18 cellular contexts compared by ENCODE assay signal in genomic region chr1:187326554-187326953, GRCh38.
DNase-seq lines count a peak whose midpoint lies in the region; ATAC-seq and TF ChIP-seq lines count a peak whose summit lies in the region.
"Had no signal": no experiment of that assay in that cellular context is flagged by ENCODE, and none has a peak within 500 bp of the region (broad histone marks: within the 10 kb centered on the region; RNA-seq: fewer than 3 reads in every experiment).

No MANE protein-coding gene starts in this region.

- no peak overlapping the region for H3K9ac ChIP-seq in mesenchymal stem cell (ENCODE audit: low read length)
- H3K9ac ChIP-seq: BLaER1 treated with 17β-estradiol and CSF1 and Interleukin-3, amounts not matched to agents 10 nM and 100 nM had no signal

- POLR2A ChIA-PET in AG04450 (lab: Yijun Ruan, JAX) (no interaction called here), HEK293T (lab: Yijun Ruan, JAX) (no interaction called here)

- no peak overlapping the region for H2AK5ac ChIP-seq in mesenchymal stem cell (ENCODE audit: low read length, severe bottlenecking)

- TF ChIP-seq CTCF in AG04450 (IDR thresholded peaks at IDR 0.05; ENCODE audit: low read depth, low read length) (no peak), upper lobe of left lung (IDR thresholded peaks at IDR 0.05) (no peak)

- H3K27me3 Mint-ChIP-seq in activated T-helper 1 cell treated with anti-CD3 and anti-CD28 coated beads, Interleukin-12 subunit alpha, Interleukin-12 subunit beta, Interleukin-2, Interleukin-4 antibody, amounts not matched to agents 30 ng/mL and 10 ng/mL and 1 ng/mL, durations not matched to agents 14 hours and 24 hours and 36 hours (ENCODE audit: insufficient read depth): no peaks in the 10 kb centered on the region
- H3K27me3 Mint-ChIP-seq: B cell, IgD-negative memory B cell had no signal

- H3K27me3 ChIP-seq in AG04450 (ENCODE audit: control insufficient read depth, insufficient read depth, low read length) (no peaks in the 10 kb centered on the region), mesenchymal stem cell (ENCODE audit: control insufficient read depth in 1 of 2, insufficient read depth in 1 of 2, low read length in 2 of 2) (no peaks in the 10 kb centered on the region), upper lobe of left lung (no peaks in the 10 kb centered on the region)
- H3K27me3 ChIP-seq: BLaER1 treated with 17β-estradiol and CSF1 and Interleukin-3, amounts not matched to agents 10 nM and 100 nM had no signal

- H2AFZ ChIP-seq in mesenchymal stem cell (ENCODE audit: low read depth, low read length): no peak overlapping the region
- H2AFZ ChIP-seq: GM23338 had no signal

- no peak overlapping the region for H3K14ac ChIP-seq in mesenchymal stem cell (ENCODE audit: low read length in 2 of 2)

- H3K4me3 ChIP-seq in AG04450 (ENCODE audit: low read depth, low read length): no peak overlapping the region
- no peak overlapping the region for H3K4me3 ChIP-seq in mesenchymal stem cell (ENCODE audit: insufficient read depth in 1 of 2, low read depth in 1 of 2, low read length in 2 of 2)
- no peak overlapping the region for H3K4me3 ChIP-seq in upper lobe of left lung
- H3K4me3 ChIP-seq: BLaER1 treated with 17β-estradiol and CSF1 and Interleukin-3, amounts not matched to agents 10 nM and 100 nM; GM23338 had no signal

- H2BK120ac ChIP-seq in mesenchymal stem cell (ENCODE audit: low read depth, low read length): no peak overlapping the region

- H3K9me3 Mint-ChIP-seq in activated T-helper 1 cell treated with anti-CD3 and anti-CD28 coated beads, Interleukin-12 subunit alpha, Interleukin-12 subunit beta, Interleukin-2, Interleukin-4 antibody, amounts not matched to agents 30 ng/mL and 10 ng/mL and 1 ng/mL, durations not matched to agents 14 hours and 24 hours and 36 hours: no peaks in the 10 kb centered on the region
- H3K9me3 Mint-ChIP-seq: GM23338, IgD-negative memory B cell had no signal

- TF ChIP-seq POLR2A in upper lobe of left lung (IDR thresholded peaks at IDR 0.05): no peak

- no peak overlapping the region for H3K4ac ChIP-seq in mesenchymal stem cell (ENCODE audit: low read depth in 1 of 2, low read length in 2 of 2)

- intact Hi-C loops in activated T-helper 1 cell treated with anti-CD3 and anti-CD28 coated beads, Interleukin-12 subunit alpha, Interleukin-12 subunit beta, Interleukin-2, Interleukin-4 antibody, amounts not matched to agents 30 ng/mL and 10 ng/mL and 1 ng/mL, durations not matched to agents 14 hours and 24 hours and 36 hours (cut with micrococcal nuclease): no loop called here

- H3K9me3 ChIP-seq in AG04450 (ENCODE audit: control insufficient read depth, insufficient read depth, low read length): no peaks in the 10 kb centered on the region
- H3K9me3 ChIP-seq in mesenchymal stem cell (ENCODE audit: control insufficient read depth, low read length): no peaks in the 10 kb centered on the region
- no peaks in the 10 kb centered on the region for H3K9me3 ChIP-seq in upper lobe of left lung
- H3K9me3 ChIP-seq: BLaER1 treated with 17β-estradiol and CSF1 and Interleukin-3, amounts not matched to agents 10 nM and 100 nM had no signal

- H3K27ac Mint-ChIP-seq in activated T-helper 1 cell treated with anti-CD3 and anti-CD28 coated beads, Interleukin-12 subunit alpha, Interleukin-12 subunit beta, Interleukin-2, Interleukin-4 antibody, amounts not matched to agents 30 ng/mL and 10 ng/mL and 1 ng/mL, durations not matched to agents 14 hours and 24 hours and 36 hours: no peak overlapping the region
- H3K27ac Mint-ChIP-seq: B cell; CD8-positive, alpha-beta T cell; GM23338; IgD-negative memory B cell had no signal

- 78% methylated on average over 1 of the region's 1 CpG for WGBS in mesenchymal stem cell
- 69 to 71% methylated on average over 1 of the region's 1 CpG for WGBS in upper lobe of left lung, 2 donors

- no peak overlapping the region for H2BK12ac ChIP-seq in mesenchymal stem cell (ENCODE audit: low read length in 2 of 2)

- no peaks in the 10 kb centered on the region for H3K79me1 ChIP-seq in mesenchymal stem cell (replicated peaks; ENCODE audit: low read length, poor library complexity, severe bottlenecking)

- H2BK5ac ChIP-seq in mesenchymal stem cell (ENCODE audit: low read depth, low read length, poor library complexity, severe bottlenecking): no peak overlapping the region

- DNase-seq in AG04450 (ENCODE audit: low read depth, low spot score): peak; percentile 7
- no peak for DNase-seq in HEK293T (ENCODE audit: extremely low spot score)
- DNase-seq in amniotic epithelial cell (ENCODE audit: low read depth): peak; percentile 37
- peak; percentile 51 for DNase-seq in mesenchymal stem cell
- no peak for DNase-seq in NCI-H2081 treated with DMSO at 0.1 percent for 48 hours (lab: John Stamatoyannopoulos, UW)
- DNase-seq in upper lobe of left lung: no peak
- no peak for DNase-seq in activated T-helper 1 cell treated with anti-CD3 and anti-CD28 coated beads, Interleukin-12 subunit alpha, Interleukin-12 subunit beta, Interleukin-2, Interleukin-4 antibody, amounts not matched to agents 30 ng/mL and 10 ng/mL and 1 ng/mL, durations not matched to agents 14 hours and 24 hours and 36 hours (ENCODE audit: low spot score)
- DNase-seq: 8988T; Calu3; CD8-positive, alpha-beta T cell; DMS53; DND-41; EL had no signal

- no peak overlapping the region for H3K4me3 Mint-ChIP-seq in activated T-helper 1 cell treated with anti-CD3 and anti-CD28 coated beads, Interleukin-12 subunit alpha, Interleukin-12 subunit beta, Interleukin-2, Interleukin-4 antibody, amounts not matched to agents 30 ng/mL and 10 ng/mL and 1 ng/mL, durations not matched to agents 14 hours and 24 hours and 36 hours
- H3K4me3 Mint-ChIP-seq: B cell; CD8-positive, alpha-beta T cell; GM23338; IgD-negative memory B cell had no signal

- no peaks in the 10 kb centered on the region for H3K36me3 ChIP-seq in mesenchymal stem cell (ENCODE audit: control insufficient read depth in 1 of 2, insufficient read depth in 2 of 2, low read depth in 1 of 2, low read length in 2 of 2)
- H3K36me3 ChIP-seq in upper lobe of left lung: no peaks in the 10 kb centered on the region
- H3K36me3 ChIP-seq: BLaER1 treated with 17β-estradiol and CSF1 and Interleukin-3, amounts not matched to agents 10 nM and 100 nM had no signal

- H3K36me3 Mint-ChIP-seq in activated T-helper 1 cell treated with anti-CD3 and anti-CD28 coated beads, Interleukin-12 subunit alpha, Interleukin-12 subunit beta, Interleukin-2, Interleukin-4 antibody, amounts not matched to agents 30 ng/mL and 10 ng/mL and 1 ng/mL, durations not matched to agents 14 hours and 24 hours and 36 hours (ENCODE audit: low read depth): no peaks in the 10 kb centered on the region
- H3K36me3 Mint-ChIP-seq: CD8-positive, alpha-beta T cell; IgD-negative memory B cell had no signal

- no peak overlapping the region for H2BK15ac ChIP-seq in mesenchymal stem cell (ENCODE audit: low read depth, poor library complexity, severe bottlenecking)

- CTCF ChIA-PET in AG04450 (lab: Charles Lee): no interaction called here
- CTCF ChIA-PET in HEK293T (lab: Yijun Ruan, JAX): no interaction called here

- H3K27ac ChIP-seq in AG04450 (ENCODE audit: low read depth, low read length) (no peak overlapping the region), mesenchymal stem cell (ENCODE audit: low read length, poor library complexity, severe bottlenecking) (no peak overlapping the region), upper lobe of left lung (no peak overlapping the region)
- H3K27ac ChIP-seq: BLaER1 treated with 17β-estradiol and CSF1 and Interleukin-3, amounts not matched to agents 10 nM and 100 nM had no signal

- H3K4me2 ChIP-seq in mesenchymal stem cell (ENCODE audit: low read length, poor library complexity, severe bottlenecking): no peak overlapping the region
- H3K4me2 ChIP-seq: BLaER1 treated with 17β-estradiol and CSF1 and Interleukin-3, amounts not matched to agents 10 nM and 100 nM; GM23338 had no signal

- no peak overlapping the region for H3K18ac ChIP-seq in mesenchymal stem cell (ENCODE audit: low read depth in 1 of 2, low read length in 2 of 2)

- no peak for TF ChIP-seq EP300 in upper lobe of left lung (IDR thresholded peaks at IDR 0.05)

- no peak overlapping the region for H4K8ac ChIP-seq in mesenchymal stem cell (ENCODE audit: low read length)

- no peak for ATAC-seq in upper lobe of left lung (ENCODE audit: low FRiP score in 2 of 2)
- ATAC-seq: CD8-positive, alpha-beta T cell; GM23338; HCT116 had no signal

- H3K4me1 Mint-ChIP-seq in activated T-helper 1 cell treated with anti-CD3 and anti-CD28 coated beads, Interleukin-12 subunit alpha, Interleukin-12 subunit beta, Interleukin-2, Interleukin-4 antibody, amounts not matched to agents 30 ng/mL and 10 ng/mL and 1 ng/mL, durations not matched to agents 14 hours and 24 hours and 36 hours (ENCODE audit: low read depth): no peaks in the 10 kb centered on the region
- H3K4me1 Mint-ChIP-seq: B cell, GM23338, IgD-negative memory B cell had no signal

- H4K91ac ChIP-seq in mesenchymal stem cell (ENCODE audit: low read length): no peak overlapping the region

- no peak overlapping the region for H3K23ac ChIP-seq in mesenchymal stem cell (ENCODE audit: low read length in 2 of 2)

- no peaks in the 10 kb centered on the region for H3K4me1 ChIP-seq in mesenchymal stem cell (ENCODE audit: control insufficient read depth, insufficient read depth, low read depth, low read length)
- no peaks in the 10 kb centered on the region for H3K4me1 ChIP-seq in upper lobe of left lung
- H3K4me1 ChIP-seq: BLaER1 treated with 17β-estradiol and CSF1 and Interleukin-3, amounts not matched to agents 10 nM and 100 nM had no signal

TF ChIP-seq in HEK293T, 16 proteins besides CTCF, POLR2A, EP300 and RAD21:
- no peak for TF ChIP-seq ELF4 (IDR thresholded peaks at IDR 0.05)
- TF ChIP-seq SP1 (IDR thresholded peaks at IDR 0.05): no peak
- no peak for TF ChIP-seq HDGF (IDR thresholded peaks at IDR 0.05; ENCODE audit: borderline replicate concordance)
- peak; percentile 31 for TF ChIP-seq PKNOX1 (IDR thresholded peaks at IDR 0.05)

Comparison
In these comparisons a context has a peak if more than half of its experiments do, and no peak if none do; other contexts are left out.
1. DNase-seq: peak in AG04450 (single experiment), amniotic epithelial cell (single experiment) and mesenchymal stem cell (single experiment); none in HEK293T (single experiment), NCI-H2081 treated with DMSO at 0.1 percent for 48 hours (single experiment), upper lobe of left lung (0 of 2) and activated T-helper 1 cell treated with anti-CD3 and anti-CD28 coated beads, Interleukin-12 subunit alpha, Interleukin-12 subunit beta, Interleukin-2, Interleukin-4 antibody, amounts not matched to agents 30 ng/mL and 10 ng/mL and 1 ng/mL, durations not matched to agents 14 hours and 24 hours and 36 hours (single experiment).